8 cellular contexts compared by ENCODE assay signal in the genomic region with DNA sequence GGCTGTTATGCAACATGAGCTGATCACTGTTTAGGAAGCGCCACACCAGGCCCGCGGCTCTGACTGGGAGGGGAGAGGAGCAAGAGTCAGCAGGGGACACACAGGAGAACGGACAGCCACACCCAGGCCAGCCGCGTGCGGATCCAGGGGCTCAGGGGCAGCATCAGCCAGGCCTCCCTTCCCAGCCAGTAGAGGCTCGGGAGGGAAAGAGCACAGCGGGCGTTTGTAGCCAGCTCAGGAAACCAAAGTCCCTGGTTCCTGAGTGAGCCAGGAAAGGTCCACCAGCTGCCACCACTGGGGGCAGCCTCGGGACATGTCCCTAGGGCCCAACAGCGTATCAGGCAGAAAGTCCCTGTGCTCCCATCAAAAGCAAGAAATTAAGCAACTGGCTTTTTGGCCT.
DNase-seq lines count a peak whose midpoint lies in the region; TF ChIP-seq lines count a peak whose summit lies in the region.

No MANE protein-coding gene starts in this region.

- H3K9me3 ChIP-seq in uterus: no peaks in the 10 kb centered on the region

- no peaks in the 10 kb centered on the region for H3K36me3 ChIP-seq in kidney epithelial cell (ENCODE audit: control insufficient read depth, insufficient read depth, low read length)
- no peaks in the 10 kb centered on the region for H3K36me3 ChIP-seq in uterus

- no peak overlapping the region for H3K27ac ChIP-seq in uterus

- no peak for TF ChIP-seq POLR2A in uterus (IDR thresholded peaks at IDR 0.05)

- H3K4me1 ChIP-seq in uterus: no peaks in the 10 kb centered on the region

- DNase-seq in AG09319 (ENCODE audit: extremely low read depth, low read depth) (no peak), HCEC 1CT (peak; percentile 7), astrocyte of the cerebellum (ENCODE audit: low read depth) (no peak), kidney epithelial cell (ENCODE audit: low read depth) (no peak), uterus (peak; percentile 50 to 51), NK-92 (lab: John Stamatoyannopoulos, UW; ENCODE audit: unreplicated experiment) (no peak), NCI-H446 (lab: John Stamatoyannopoulos, UW) (no peak), Ammon's horn (ENCODE audit: low spot score) (no peak)

- peak; percentile 58 for TF ChIP-seq CTCF in AG09319 (IDR thresholded peaks at IDR 0.05; ENCODE audit: low read depth, low read length)
- peak; percentile 38 for TF ChIP-seq CTCF in astrocyte of the cerebellum (IDR thresholded peaks at IDR 0.05; ENCODE audit: low read depth, low read length, missing control alignments)
- TF ChIP-seq CTCF in kidney epithelial cell (IDR thresholded peaks at IDR 0.05; ENCODE audit: insufficient read depth, low read length, poor library complexity, severe bottlenecking): peak; percentile 45
- TF ChIP-seq CTCF in uterus (IDR thresholded peaks at IDR 0.05): peak in 2 of 4 experiments; percentile 12 to 28

- H3K4me3 ChIP-seq in astrocyte of the cerebellum (ENCODE audit: low read depth, low read length) (no peak overlapping the region), kidney epithelial cell (ENCODE audit: low read depth, low read length) (no peak overlapping the region), uterus (no peak overlapping the region)

- intact Hi-C loops in uterus (cut with DNase I; ENCODE audit: low total_unique reads): no loop called here

- H3K27me3 ChIP-seq in kidney epithelial cell (ENCODE audit: control insufficient read depth, insufficient read depth, low read length) (no peaks in the 10 kb centered on the region), uterus (no peaks in the 10 kb centered on the region)

- in situ Hi-C loops in astrocyte of the cerebellum (cut with HindIII; ENCODE audit: low sequenced_read_pairs): no loop called here

Comparison
In these comparisons a context has a peak if more than half of its experiments do, and no peak if none do; other contexts are left out.
1. DNase-seq: peak in HCEC 1CT (single experiment) and uterus (2 of 2); none in AG09319 (single experiment), astrocyte of the cerebellum (single experiment), kidney epithelial cell (single experiment), NK-92 (single experiment), NCI-H446 (0 of 2) and Ammon's horn (single experiment).